9 cellular contexts compared by ENCODE assay signal in genomic region chr3:185959609-185960517, GRCh38. TPM values are rescaled to one million over a fixed set of nuclear protein-coding genes. Genes with fewer than 3 reads are reported as not detected.
DNase-seq lines count a peak whose midpoint lies in the region; ATAC-seq, FAIRE-seq and TF ChIP-seq lines count a peak whose summit lies in the region.
"Had no signal": no experiment of that assay in that cellular context is flagged by ENCODE, and none has a peak within 500 bp of the region (broad histone marks: within the 10 kb centered on the region; RNA-seq: fewer than 3 reads in every experiment).

No MANE protein-coding gene starts in this region.

- no peak for FAIRE-seq in D721Med (lab: Jason Lieb, UNC)

- no peaks in the 10 kb centered on the region for H3K9me3 ChIP-seq in CD4-positive, CD25-positive, alpha-beta regulatory T cell (ENCODE audit: control insufficient read depth in 2 of 2, low read length in 2 of 2)
- H3K9me3 ChIP-seq in MG63 (no peaks in the 10 kb centered on the region), mucosa of descending colon (no peaks in the 10 kb centered on the region)

- TF ChIP-seq CTCF in brain (conservative IDR thresholded peaks at IDR 0.05) = no peak
- TF ChIP-seq CTCF in mucosa of descending colon (IDR thresholded peaks at IDR 0.05) = no peak
- no peak for TF ChIP-seq CTCF in natural killer cell (IDR thresholded peaks at IDR 0.05)
- TF ChIP-seq CTCF in D721Med (IDR thresholded peaks at IDR 0.05; ENCODE audit: insufficient read depth, missing control alignments) = no peak

- ATAC-seq in CD4-positive, CD25-positive, alpha-beta regulatory T cell (ENCODE audit: low read depth in 2 of 2) = no peak
- peak; percentile 71 for ATAC-seq in mucosa of descending colon
- ATAC-seq in natural killer cell = no peak

- H3K4me3 Mint-ChIP-seq in CD4-positive, CD25-positive, alpha-beta regulatory T cell = peak overlapping the region in 1 of 4 donors; percentile 56
- H3K4me3 Mint-ChIP-seq in brain = peak overlapping the region in 3 of 5 experiments; percentile 5 to 28 (median 6)
- no peak overlapping the region for H3K4me3 Mint-ChIP-seq in natural killer cell

- H3K36me3 ChIP-seq in CD4-positive, CD25-positive, alpha-beta regulatory T cell (ENCODE audit: control insufficient read depth, insufficient read depth, low read length) = no peaks in the 10 kb centered on the region
- no peaks in the 10 kb centered on the region for H3K36me3 ChIP-seq in MG63
- no peaks in the 10 kb centered on the region for H3K36me3 ChIP-seq in mucosa of descending colon (ENCODE audit: low read depth)

- intact Hi-C loops in mucosa of descending colon (cut with DNase I, micrococcal nuclease) (no loop called here), natural killer cell (cut with micrococcal nuclease) (no loop called here)

- no peak overlapping the region for H3K27ac ChIP-seq in CD4-positive, CD25-positive, alpha-beta regulatory T cell (ENCODE audit: insufficient read depth, low read length, poor library complexity, severe bottlenecking)

- H3K9me3 Mint-ChIP-seq in CD4-positive, CD25-positive, alpha-beta regulatory T cell = peaks cover 0 to 3% (median 0%) of the 10 kb centered on the region in 7 donors
- H3K9me3 Mint-ChIP-seq in brain = peaks cover 0 to 4% (median 2%) of the 10 kb centered on the region in 5 experiments
- no peaks in the 10 kb centered on the region for H3K9me3 Mint-ChIP-seq in natural killer cell

- peak in 1 of 3 donors; percentile 64 for DNase-seq in CD4-positive, CD25-positive, alpha-beta regulatory T cell
- no peak for DNase-seq in MG63
- peak in 2 of 3 donors; percentile 35 to 65 for DNase-seq in mucosa of descending colon
- DNase-seq in NCI-H345 treated with DMSO at 0.1 percent for 48 hours (lab: John Stamatoyannopoulos, UW; ENCODE audit: unreplicated experiment) = no peak
- no peak for DNase-seq in retina
- no peak for DNase-seq in natural killer cell
- DNase-seq in D721Med (ENCODE audit: insufficient read length, low spot score) = no peak
- DNase-seq: activated T-cell treated with anti-CD3 and anti-CD28 coated beads, Interleukin-2, amount 50 U/mL, for 1 hour had no signal

- peaks cover 12% of the 10 kb centered on the region for H3K27me3 Mint-ChIP-seq in CD4-positive, CD25-positive, alpha-beta regulatory T cell
- H3K27me3 Mint-ChIP-seq in brain = peaks cover 6% of the 10 kb centered on the region
- H3K27me3 Mint-ChIP-seq in natural killer cell (ENCODE audit: low read depth in 2 of 2) = peaks cover 19 to 20% of the 10 kb centered on the region in 2 donors

- peaks cover 10% of the 10 kb centered on the region for H3K27me3 ChIP-seq in CD4-positive, CD25-positive, alpha-beta regulatory T cell (ENCODE audit: control insufficient read depth, insufficient read depth, low read length)
- no peaks in the 10 kb centered on the region for H3K27me3 ChIP-seq in MG63

- H3K36me3 Mint-ChIP-seq in CD4-positive, CD25-positive, alpha-beta regulatory T cell = no peaks in the 10 kb centered on the region
- H3K36me3 Mint-ChIP-seq in brain = no peaks in the 10 kb centered on the region
- H3K36me3 Mint-ChIP-seq in natural killer cell = no peaks in the 10 kb centered on the region

- peak overlapping the region; percentile 3 for H3K4me3 ChIP-seq in CD4-positive, CD25-positive, alpha-beta regulatory T cell (ENCODE audit: low read depth, low read length)
- H3K4me3 ChIP-seq in MG63 (peak overlapping the region; percentile 17; the same call in 1 of the 2 replicates), mucosa of descending colon (no peak overlapping the region)

- no peaks in the 10 kb centered on the region for H3K4me1 ChIP-seq in CD4-positive, CD25-positive, alpha-beta regulatory T cell (ENCODE audit: control insufficient read depth, insufficient read depth, low read length, poor library complexity, severe bottlenecking)
- H3K4me1 ChIP-seq in mucosa of descending colon (ENCODE audit: low read depth) = peaks cover 9% of the 10 kb centered on the region

- H3K4me1 Mint-ChIP-seq in CD4-positive, CD25-positive, alpha-beta regulatory T cell = peaks cover 0 to 2% (median 0%) of the 10 kb centered on the region in 4 donors
- H3K4me1 Mint-ChIP-seq in brain (no peaks in the 10 kb centered on the region), natural killer cell (no peaks in the 10 kb centered on the region)

- H3K27ac Mint-ChIP-seq in CD4-positive, CD25-positive, alpha-beta regulatory T cell = peak overlapping the region in 2 of 3 donors; percentile 33 to 39
- H3K27ac Mint-ChIP-seq in brain (no peak overlapping the region), natural killer cell (no peak overlapping the region)

RNA-seq across cellular contexts. Expression of gene TRA2B, which starts 22.0 kb away (rescaled TPM):
- 631 TPM for total RNA-seq in CD4-positive, CD25-positive, alpha-beta regulatory T cell
- 100 to 1,000 TPM; 187 to 233 (median 205) TPM for polyA plus RNA-seq in CD4-positive, CD25-positive, alpha-beta regulatory T cell
- total RNA-seq in MG63 (2014; rRNA removed; shearing (Covaris generic); ENCODE audit: low replicate concordance) = 158 and 271 TPM in 2 replicates
- polyA plus RNA-seq in brain (ENCODE audit: insufficient read depth, low read depth, low replicate concordance) = 96.7 TPM
- total RNA-seq in mucosa of descending colon (100 to 1,000 TPM in 1 of 3 donors, 10 to 100 TPM in 2; 77.0 to 121 (median 92.0) TPM), natural killer cell (100 to 1,000 TPM; 565 to 669 (median 596) TPM)

Comparison
In these comparisons a context has a peak if more than half of its experiments do, and no peak if none do; other contexts are left out.
1. DNase-seq: peak in mucosa of descending colon (2 of 3); none in MG63 (single experiment), NCI-H345 treated with DMSO at 0.1 percent for 48 hours (single experiment), retina (single experiment), natural killer cell (single experiment) and D721Med (single experiment).
2. H3K27ac Mint-ChIP-seq: peak in CD4-positive, CD25-positive, alpha-beta regulatory T cell (2 of 3); none in brain (0 of 5) and natural killer cell (0 of 2).